Comparison of ENCODE assay signal across 1 cellular context in genomic region chr6:156848533-156848932, GRCh38.
TF ChIP-seq lines count a peak whose summit lies in the region.

No MANE protein-coding gene starts in this region.

TF ChIP-seq in HEK293, 187 proteins besides CTCF, POLR2A, EP300 and RAD21 (continued from another document):
- peak; percentile 93 for TF ChIP-seq PRDM10 (tag by site-specific recombination; IDR thresholded peaks at IDR 0.05)
- no peak for TF ChIP-seq ZNF610 (tag by site-specific recombination; IDR thresholded peaks at IDR 0.05; ENCODE audit: borderline replicate concordance)
- TF ChIP-seq ZNF10 (tag by site-specific recombination; IDR thresholded peaks at IDR 0.05): no peak
- 0 out of 2 replicates have a peak, but pooled peaks have one; percentile 36 for TF ChIP-seq ZXDB (tag by site-specific recombination; IDR thresholded peaks at IDR 0.05)
